ENCODE assay signal across 11 cellular contexts in the genomic region with DNA sequence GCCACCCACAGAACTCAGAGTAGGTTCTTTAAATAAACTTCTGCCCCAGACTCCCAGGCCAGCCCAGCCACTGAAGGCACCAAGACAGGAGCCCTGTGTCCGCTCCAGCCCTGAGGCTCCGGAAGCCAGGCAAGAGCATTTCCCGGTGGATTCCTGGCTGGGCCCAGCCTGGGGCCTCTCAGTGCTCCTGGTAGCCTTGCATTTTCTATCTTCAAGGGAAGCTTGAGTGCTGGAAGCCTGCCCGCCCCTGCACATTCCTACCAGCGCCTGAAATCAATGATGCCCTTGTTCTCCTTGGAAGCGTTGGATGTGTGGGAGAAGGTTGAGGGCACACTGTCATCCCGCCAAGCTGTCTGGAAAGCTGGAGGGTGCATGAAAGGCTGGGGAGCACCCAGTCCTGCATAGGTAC.
DNase-seq lines count a peak whose midpoint lies in the region; ATAC-seq and TF ChIP-seq lines count a peak whose summit lies in the region.
"Had no signal": no experiment of that assay in that cellular context is flagged by ENCODE, and none has a peak within 500 bp of the region (broad histone marks: within the 10 kb centered on the region; RNA-seq: fewer than 3 reads in every experiment).

No MANE protein-coding gene starts in this region.

- H3K4me1 ChIP-seq in HEK293 (ENCODE audit: control insufficient read depth, insufficient read depth, low read length) = no peaks in the 10 kb centered on the region

- CTCF ChIA-PET in HEK293 (lab: Yijun Ruan, JAX) = interaction anchor here (1.1 to 2.5 kb wide), 4 partner anchors 9 to 239 kb away, joined by 4 to 14 read pairs (median 8); no protein-coding TSS in a partner anchor

- no peaks in the 10 kb centered on the region for H3K9me3 ChIP-seq in HEK293 (ENCODE audit: control insufficient read depth, insufficient read depth, low read depth, low read length)

- H3K27ac ChIP-seq in HEK293 (ENCODE audit: extremely low read depth, low read depth, low read length) = no peak overlapping the region

- POLR2A ChIA-PET in HEK293 (lab: Yijun Ruan, JAX) = no interaction called here

- no peak for TF ChIP-seq CTCF in HEK293 (tag by site-specific recombination; IDR thresholded peaks at IDR 0.05)

- intact Hi-C loops in sciatic nerve (cut with DNase I) = loop anchor here (10.0 kb wide), 1 partner anchor 59 kb away; no protein-coding TSS in a partner anchor

- no peaks in the 10 kb centered on the region for H3K36me3 ChIP-seq in HEK293 (ENCODE audit: control insufficient read depth in 2 of 2, insufficient read depth in 1 of 2, low read length in 2 of 2)

- peak; percentile 11 for ATAC-seq in sciatic nerve
- no peak for ATAC-seq in HG02973 (IDR thresholded peaks at IDR 0.05; ENCODE audit: unreplicated experiment)

- DNase-seq in amygdala (lab: John Stamatoyannopoulos, UW) = peak in 39 of 56 donors; percentile 9 to 80 (median 28)
- DNase-seq in kidney glomerular epithelial cell (lab: John Stamatoyannopoulos, UW) = peak; percentile 79
- DNase-seq in sciatic nerve (ENCODE audit: low spot score) = peak; percentile 77
- DNase-seq in NCI-H1694 (lab: John Stamatoyannopoulos, UW) = no peak
- no peak for DNase-seq in NCI-H2029 treated with DMSO at 0.1 percent for 48 hours (lab: John Stamatoyannopoulos, UW)
- DNase-seq in AG08396 (ENCODE audit: low spot score) = no peak
- DNase-seq: activated naive CD4-positive, alpha-beta T cell; NCI-H146 had no signal

- no peak overlapping the region for H3K4me3 ChIP-seq in HEK293 (ENCODE audit: low read depth, low read length)
- H3K4me3 ChIP-seq: skin epidermis had no signal

TF ChIP-seq in HEK293, 187 proteins besides CTCF, POLR2A, EP300 and RAD21:
- TF ChIP-seq ZNF394 (tag by site-specific recombination; IDR thresholded peaks at IDR 0.05; ENCODE audit: borderline replicate concordance) (no peak), ZFHX2 (tag by site-specific recombination; conservative IDR thresholded peaks at IDR 0.05) (0 out of 2 replicates have a peak, but pooled peaks have one; percentile 15), ZNF76 (tag by site-specific recombination; IDR thresholded peaks at IDR 0.05; ENCODE audit: borderline replicate concordance, low read depth) (no peak), MYNN (tag by site-specific recombination; IDR thresholded peaks at IDR 0.05; ENCODE audit: borderline replicate concordance) (no peak)
- TF ChIP-seq, protein P1, sequence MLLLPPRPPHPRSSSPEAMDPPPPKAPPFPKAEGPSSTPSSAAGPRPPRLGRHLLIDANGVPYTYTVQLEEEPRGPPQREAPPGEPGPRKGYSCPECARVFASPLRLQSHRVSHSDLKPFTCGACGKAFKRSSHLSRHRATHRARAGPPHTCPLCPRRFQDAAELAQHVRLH (tag by site-specific recombination; IDR thresholded peaks at IDR 0.05) = no peak

Comparison
In these comparisons a context has a peak if more than half of its experiments do, and no peak if none do; other contexts are left out.
1. DNase-seq: peak in amygdala (39 of 56), kidney glomerular epithelial cell (single experiment) and sciatic nerve (single experiment); none in NCI-H1694 (single experiment), NCI-H2029 treated with DMSO at 0.1 percent for 48 hours (single experiment) and AG08396 (single experiment).